Comparison of ENCODE assay signal across 8 cellular contexts in the genomic region with DNA sequence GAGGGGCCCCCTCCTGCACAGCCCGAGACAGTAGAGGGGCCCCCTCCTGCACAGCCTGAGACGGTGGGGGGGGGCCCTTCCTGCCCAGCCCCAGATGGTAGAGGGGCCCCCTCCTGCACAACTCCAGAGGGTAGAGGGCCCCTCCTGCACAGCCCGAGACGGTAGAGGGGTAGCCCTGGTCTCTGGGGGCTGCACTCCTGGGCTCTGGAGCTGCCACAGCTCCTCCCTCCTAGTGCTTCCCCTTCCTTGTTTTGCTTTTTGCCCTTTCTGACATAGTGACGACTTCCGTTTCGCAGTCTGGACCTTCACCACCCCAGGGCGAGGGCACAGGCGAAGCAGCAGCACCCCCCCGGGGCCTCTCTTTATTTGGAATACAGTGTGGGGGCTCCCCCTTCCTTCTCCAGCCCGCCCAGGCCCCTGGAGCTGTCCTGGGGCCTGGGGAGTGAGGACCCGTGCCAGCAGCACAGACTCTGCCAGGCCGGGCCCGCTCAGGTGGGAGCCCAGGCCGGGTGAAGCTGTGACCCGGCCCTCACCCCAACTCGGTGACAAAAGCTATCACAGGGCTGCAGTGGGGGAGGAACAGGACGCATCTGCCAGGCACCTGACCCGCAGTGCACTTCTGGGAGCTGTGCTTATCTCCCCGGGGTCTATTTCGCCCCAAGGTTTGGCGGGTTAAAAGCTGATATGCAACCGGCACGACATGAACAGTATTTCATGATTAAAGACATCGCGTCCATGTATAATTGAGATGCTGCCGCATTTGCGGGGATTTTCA. TPM values are rescaled to one million over a fixed set of nuclear protein-coding genes. Genes with fewer than 3 reads are reported as not detected.
DNase-seq lines count a peak whose midpoint lies in the region; ATAC-seq, FAIRE-seq and TF ChIP-seq lines count a peak whose summit lies in the region.

No MANE protein-coding gene starts in this region.

- no peak for TF ChIP-seq RAD21 in K562 (CRISPR knock-in tag; conservative IDR thresholded peaks at IDR 0.05 in 1 of 2, IDR thresholded peaks at IDR 0.05 in 1 of 2)

- H3K9me1 ChIP-seq in K562 (ENCODE audit: control insufficient read depth, insufficient read depth, low read length): no peaks in the 10 kb centered on the region

- H3K27me3 ChIP-seq in CD8-positive, alpha-beta T cell (ENCODE audit: insufficient read depth, low read length): no peaks in the 10 kb centered on the region
- peaks cover 9 to 14% of the 10 kb centered on the region in 2 experiments for H3K27me3 ChIP-seq in K562 (ENCODE audit: control insufficient read depth in 2 of 2, insufficient read depth in 2 of 2, low read length in 2 of 2)
- H3K27me3 ChIP-seq in iPS-15b (ENCODE audit: control insufficient read depth, insufficient read depth, low read length): no peaks in the 10 kb centered on the region
- peaks cover 10 to 14% (median 10%) of the 10 kb centered on the region in 3 donors for H3K27me3 ChIP-seq in skeletal muscle tissue (ENCODE audit: control insufficient read depth in 3 of 3, insufficient read depth in 3 of 3, low read length in 3 of 3)

- FAIRE-seq in K562 (lab: Jason Lieb, UNC): peak; percentile 96

- no peaks in the 10 kb centered on the region for H3K27me3 Mint-ChIP-seq in CD8-positive, alpha-beta T cell (ENCODE audit: low read depth)

- in situ Hi-C loops in K562 (cut with MboI): no loop called here

- H3K9me3 Mint-ChIP-seq in CD8-positive, alpha-beta T cell: no peaks in the 10 kb centered on the region

- no peaks in the 10 kb centered on the region for H4K20me1 ChIP-seq in K562 (replicated peaks; ENCODE audit: control insufficient read depth, insufficient read depth, low read length)

- ATAC-seq in CD8-positive, alpha-beta T cell: peak; percentile 49
- ATAC-seq in GM19455 (IDR thresholded peaks at IDR 0.05; ENCODE audit: unreplicated experiment) (peak; percentile 28), K562 (peak; percentile 61)

- TF ChIP-seq CTCF in CD8-positive, alpha-beta T cell (IDR thresholded peaks at IDR 0.05): no peak
- 0 out of 6 replicates have a peak, but pooled peaks of 1 of the 3 experiments have one; percentile 1 for TF ChIP-seq CTCF in K562 (IDR thresholded peaks at IDR 0.05 in 2 of 3, conservative IDR thresholded peaks at IDR 0.05 in 1 of 3; ENCODE audit: insufficient read depth in 2 of 3, low read depth in 1 of 3, low read length in 3 of 3)

- H3K9ac ChIP-seq in K562 (ENCODE audit: insufficient read depth in 1 of 2, low read depth in 2 of 2, low read length in 2 of 2): peak overlapping the region; percentile 79 to 95
- peak overlapping the region; percentile 85 for H3K9ac ChIP-seq in iPS-15b (ENCODE audit: low read depth, low read length)
- H3K9ac ChIP-seq in skeletal muscle tissue (ENCODE audit: low read depth in 1 of 3, low read length in 3 of 3): peak overlapping the region; percentile 61 to 89 (median 85)

- TF ChIP-seq EP300 in K562 (IDR thresholded peaks at IDR 0.05; ENCODE audit: low read length): peak; percentile 87

- H3K27ac Mint-ChIP-seq in CD8-positive, alpha-beta T cell: peak overlapping the region; percentile 99

- peak overlapping the region; percentile 95 for H3K4me3 ChIP-seq in CD8-positive, alpha-beta T cell (ENCODE audit: low read depth, low read length)
- H3K4me3 ChIP-seq in K562 (peak overlapping the region; percentile 71), iPS-15b (ENCODE audit: low read depth, low read length) (peak overlapping the region; percentile 85), skeletal muscle tissue (ENCODE audit: low read length in 3 of 3) (peak overlapping the region; percentile 63 to 93 (median 81))

- TSS peak; percentile 83 for BruUV-seq in K562 (replicated peaks; lab: Mats Ljungman, UMichigan)

- intact Hi-C loops in CD8-positive, alpha-beta T cell (cut with DNase I, micrococcal nuclease): loop anchor here (1.0 to 10.0 kb wide), 12 partner anchors 29 to 1319 kb away; a partner anchor contains a TSS
- intact Hi-C loops in K562 (cut with micrococcal nuclease): loop anchor here (2.0 to 5.0 kb wide), 2 partner anchors 38 to 57 kb away; no protein-coding TSS in a partner anchor

- H3K4me2 ChIP-seq in K562 (ENCODE audit: insufficient read depth, low read length): peak overlapping the region; percentile 90

- 4% methylated on average over 23 of the region's 28 CpGs for WGBS in K562 (ENCODE audit: insufficient coverage, low coverage, missing lambda C conversion rate)

- POLR2A ChIA-PET in CD8-positive, alpha-beta T cell (lab: Charles Lee): interaction anchor here (0.6 to 6.4 kb wide), 22 partner anchors 8 to 356 kb away, joined by 3 to 98 read pairs (median 4); a partner anchor contains a TSS
- POLR2A ChIA-PET in K562 (lab: Yijun Ruan, JAX): interaction anchor here (0.5 to 3.0 kb wide), 13 partner anchors 12 to 1063 kb away, joined by 3 to 13 read pairs (median 4); a partner anchor contains a TSS

- H2AFZ ChIP-seq in K562 (ENCODE audit: low read depth, low read length): peak overlapping the region; percentile 61

- H3K79me2 ChIP-seq in K562 (ENCODE audit: control insufficient read depth, insufficient read depth, low read length): peaks cover 8% of the 10 kb centered on the region; the same call in 1 of the 3 replicates

- H3K27ac ChIP-seq in CD8-positive, alpha-beta T cell (ENCODE audit: low read depth, low read length): peak overlapping the region; percentile 95
- H3K27ac ChIP-seq in K562 (ENCODE audit: extremely low read depth, low read depth, low read length) (peak overlapping the region; percentile 93), skeletal muscle tissue (ENCODE audit: low read depth, low read length) (peak overlapping the region; percentile 87)

- TF ChIP-seq POLR2A in K562 (conservative IDR thresholded peaks at IDR 0.05): peak; percentile 26; the same call in 1 of the 2 replicates

- peaks cover 45% of the 10 kb centered on the region for H3K4me1 Mint-ChIP-seq in CD8-positive, alpha-beta T cell (ENCODE audit: low read depth)

- no peaks in the 10 kb centered on the region for H3K9me3 ChIP-seq in CD8-positive, alpha-beta T cell (ENCODE audit: low read length)
- no peaks in the 10 kb centered on the region for H3K9me3 ChIP-seq in K562 (replicated peaks; ENCODE audit: control insufficient read depth, insufficient read depth, low read depth, low read length)
- H3K9me3 ChIP-seq in iPS-15b (ENCODE audit: control insufficient read depth, insufficient read depth, low read length): no peaks in the 10 kb centered on the region
- H3K9me3 ChIP-seq in skeletal muscle tissue (ENCODE audit: control insufficient read depth in 3 of 3, low read length in 3 of 3): no peaks in the 10 kb centered on the region

- peaks cover 4% of the 10 kb centered on the region for H3K36me3 Mint-ChIP-seq in CD8-positive, alpha-beta T cell

- DNase-seq in CD8-positive, alpha-beta T cell: peak; percentile 56 to 84 (median 79)
- DNase-seq in KG1 (lab: John Stamatoyannopoulos, UW): peak; percentile 73
- peak; percentile 73 for DNase-seq in UCSD-AML1 (lab: John Stamatoyannopoulos, UW; ENCODE audit: unreplicated experiment)
- DNase-seq in K562 (ENCODE audit: extremely low read depth in 1 of 4, low spot score in 3 of 4): peak; percentile 83 to 92 (median 87)
- no peak for DNase-seq in T1000 (lab: John Stamatoyannopoulos, UW)

- peak overlapping the region; percentile 93 for H3K4me3 Mint-ChIP-seq in CD8-positive, alpha-beta T cell

- no peaks in the 10 kb centered on the region for H3K36me3 ChIP-seq in CD8-positive, alpha-beta T cell (ENCODE audit: insufficient read depth, low read length)
- H3K36me3 ChIP-seq in K562 (ENCODE audit: control insufficient read depth, insufficient read depth, low read length) (0 out of 3 replicates have a peak, but pooled peaks cover 4% of the 10 kb centered on the region), iPS-15b (ENCODE audit: control insufficient read depth, insufficient read depth, low read length) (peaks cover 6% of the 10 kb centered on the region), skeletal muscle tissue (ENCODE audit: control insufficient read depth in 3 of 3, insufficient read depth in 3 of 3, low read length in 3 of 3) (no peaks in the 10 kb centered on the region)

- peaks cover 41% of the 10 kb centered on the region for H3K4me1 ChIP-seq in CD8-positive, alpha-beta T cell (ENCODE audit: insufficient read depth, low read length)
- H3K4me1 ChIP-seq in K562 (replicated peaks in 1 of 2; ENCODE audit: control insufficient read depth in 2 of 2, insufficient read depth in 2 of 2, low read length in 2 of 2): peaks cover 20 to 55% of the 10 kb centered on the region in 2 experiments
- H3K4me1 ChIP-seq in iPS-15b (ENCODE audit: control insufficient read depth, insufficient read depth, low read length): peaks cover 3% of the 10 kb centered on the region
- H3K4me1 ChIP-seq in skeletal muscle tissue (ENCODE audit: control insufficient read depth in 3 of 3, insufficient read depth in 3 of 3, low read length in 3 of 3): peaks cover 12 to 32% (median 16%) of the 10 kb centered on the region in 3 donors

- CTCF ChIA-PET in CD8-positive, alpha-beta T cell (lab: Charles Lee): interaction anchor here (0.7 to 3.0 kb wide), 13 partner anchors 9 to 390 kb away, joined by 3 to 28 read pairs (median 5); a partner anchor contains a TSS
- CTCF ChIA-PET in K562 (lab: Yijun Ruan, JAX; ENCODE audit: low intra/inter-chr PET ratio): interaction anchor here (0.6 kb wide), 1 partner anchor 23 kb away, joined by 3 read pairs; no protein-coding TSS in a partner anchor

RNA-seq across cellular contexts. Expression of a gene that starts 1.1 kb away (rescaled TPM):
- 10 to 100 TPM; 13.5 to 15.9 TPM for total RNA-seq in CD8-positive, alpha-beta T cell
- 4.0 and 14.5 TPM in 2 replicates for total RNA-seq in K562 (2011; cell fraction: chromatin; rRNA removed; ENCODE audit: low replicate concordance)
- 13.0 and 14.3 TPM in 2 replicates for total RNA-seq in K562 (2011; cell fraction: nucleolus; rRNA removed)
- 5.5 and 8.1 TPM in 2 replicates for total RNA-seq in K562 (2011; cell fraction: nucleoplasm; rRNA removed)
- total RNA-seq in K562 (2014; rRNA removed) (14.0 and 16.4 TPM in 2 replicates), K562 (2014; rRNA removed; fragmentation: Illumina TruSeq; extraction: Trizol) (3.3 and 4.1 TPM in 2 replicates), K562 (2015; rRNA removed; fragmentation: Illumina TruSeq; extraction: Trizol) (11.8 TPM in 2 replicates), K562 (2021) (25.3 and 28.1 TPM in 2 replicates), skeletal muscle tissue (5.7 TPM)
- polyA plus RNA-seq in K562 (2011; rRNA removed) (6.7 and 7.0 TPM in 2 replicates), K562 (2014; fragmentation: Illumina TruSeq; extraction: Trizol) (15.2 and 16.6 TPM in 2 replicates), K562 (2014; fragmentation: Nextera tagmentation; extraction: Ambion mirVana) (1 to 10 TPM in 1 of 2 experiments, under 1 TPM in 1; 0.99 to 1.7 TPM), K562 (2014; rRNA removed) (17.6 and 20.7 TPM in 2 replicates)
- polyA plus RNA-seq in K562 (2011; cell fraction: cytosol; rRNA removed): 9.9 and 25.7 TPM in 2 replicates
- 20.2 and 28.6 TPM in 2 replicates for polyA plus RNA-seq in K562 (2011; cell fraction: nucleus; rRNA removed)
- polyA plus RNA-seq in K562 (2012): 11.9 and 22.1 TPM in 2 replicates
- 1.8 and 4.0 TPM in 2 replicates for polyA minus RNA-seq in K562 (2011; rRNA and poly(A)+ RNA removed)
- 3.9 and 7.0 TPM in 2 replicates for polyA minus RNA-seq in K562 (2011; cell fraction: cytosol; rRNA and poly(A)+ RNA removed)
- 5.4 and 6.8 TPM in 2 replicates for polyA minus RNA-seq in K562 (2011; cell fraction: nucleus; rRNA and poly(A)+ RNA removed)

RNA-seq across cellular contexts. Expression of a gene that starts 29.3 kb away (rescaled TPM):
- total RNA-seq in CD8-positive, alpha-beta T cell: 100 to 1,000 TPM; 158 to 160 TPM
- 2.5 and 7.5 TPM in 2 replicates for total RNA-seq in K562 (2011; cell fraction: chromatin; rRNA removed; ENCODE audit: low replicate concordance)
- total RNA-seq in K562 (2011; cell fraction: nucleolus; rRNA removed): 4.8 and 5.5 TPM in 2 replicates
- total RNA-seq in K562 (2011; cell fraction: nucleoplasm; rRNA removed): 3.3 and 3.4 TPM in 2 replicates
- total RNA-seq in K562 (2014; rRNA removed) (0.68 and 0.73 TPM in 2 replicates), K562 (2014; rRNA removed; fragmentation: Illumina TruSeq; extraction: Trizol) (0.11 and 0.16 TPM in 2 replicates), K562 (2015; rRNA removed; fragmentation: Illumina TruSeq; extraction: Trizol) (1.1 and 1.3 TPM in 2 replicates), K562 (2021) (1.8 and 2.1 TPM in 2 replicates), skeletal muscle tissue (11.5 TPM)
- polyA plus RNA-seq in K562 (2011; rRNA removed) (0.68 and 1.3 TPM in 2 replicates), K562 (2014; fragmentation: Illumina TruSeq; extraction: Trizol) (0.58 and 0.89 TPM in 2 replicates), K562 (2014; fragmentation: Nextera tagmentation; extraction: Ambion mirVana) (not detected), K562 (2014; rRNA removed) (1.6 and 2.3 TPM in 2 replicates)
- polyA plus RNA-seq in K562 (2011; cell fraction: cytosol; rRNA removed): 0.97 and 1.0 TPM in 2 replicates
- polyA plus RNA-seq in K562 (2011; cell fraction: nucleus; rRNA removed): 11.2 and 14.0 TPM in 2 replicates
- polyA plus RNA-seq in K562 (2012): 3.3 and 11.5 TPM in 2 replicates
- polyA minus RNA-seq in K562 (2011; rRNA and poly(A)+ RNA removed): 0.15 and 0.18 TPM in 2 replicates
- polyA minus RNA-seq in K562 (2011; cell fraction: cytosol; rRNA and poly(A)+ RNA removed): not detected in 2 replicates
- polyA minus RNA-seq in K562 (2011; cell fraction: nucleus; rRNA and poly(A)+ RNA removed): 1.6 and 2.0 TPM in 2 replicates

RNA-seq across cellular contexts. Expression of a gene that starts 47.3 kb away (rescaled TPM):
- total RNA-seq in CD8-positive, alpha-beta T cell: 1 to 10 TPM; 1.4 TPM
- not detected in 2 replicates for total RNA-seq in K562 (2011; cell fraction: chromatin; rRNA removed; ENCODE audit: low replicate concordance)
- total RNA-seq in K562 (2011; cell fraction: nucleolus; rRNA removed): not detected in 2 replicates
- not detected in 2 replicates for total RNA-seq in K562 (2011; cell fraction: nucleoplasm; rRNA removed)
- total RNA-seq in K562 (2014; rRNA removed) (not detected in 2 replicates), K562 (2014; rRNA removed; fragmentation: Illumina TruSeq; extraction: Trizol) (not detected in 2 replicates), K562 (2015; rRNA removed; fragmentation: Illumina TruSeq; extraction: Trizol) (not detected in 2 replicates), K562 (2021) (not detected in 2 replicates), skeletal muscle tissue (1.0 TPM)
- polyA plus RNA-seq in K562 (2011; rRNA removed) (not detected in 2 replicates), K562 (2014; fragmentation: Illumina TruSeq; extraction: Trizol) (not detected in 2 replicates), K562 (2014; fragmentation: Nextera tagmentation; extraction: Ambion mirVana) (not detected), K562 (2014; rRNA removed) (not detected in 2 replicates)
- polyA plus RNA-seq in K562 (2011; cell fraction: cytosol; rRNA removed): not detected in 2 replicates
- 0.11 and 0.18 TPM in 2 replicates for polyA plus RNA-seq in K562 (2011; cell fraction: nucleus; rRNA removed)
- 0.11 TPM in 1 of 2 replicates, not detected in the other for polyA plus RNA-seq in K562 (2012)
- not detected in 2 replicates for polyA minus RNA-seq in K562 (2011; rRNA and poly(A)+ RNA removed)
- not detected in 2 replicates for polyA minus RNA-seq in K562 (2011; cell fraction: cytosol; rRNA and poly(A)+ RNA removed)
- not detected in 2 replicates for polyA minus RNA-seq in K562 (2011; cell fraction: nucleus; rRNA and poly(A)+ RNA removed)

RNA-seq across cellular contexts. Expression of a gene that starts 55.4 kb away (rescaled TPM):
- total RNA-seq in CD8-positive, alpha-beta T cell: not detected
- not detected in 2 replicates for total RNA-seq in K562 (2011; cell fraction: chromatin; rRNA removed; ENCODE audit: low replicate concordance)
- total RNA-seq in K562 (2011; cell fraction: nucleolus; rRNA removed): not detected in 2 replicates
- not detected in 2 replicates for total RNA-seq in K562 (2011; cell fraction: nucleoplasm; rRNA removed)
- total RNA-seq in K562 (2014; rRNA removed): not detected in 2 replicates
- total RNA-seq in K562 (2014; rRNA removed; fragmentation: Illumina TruSeq; extraction: Trizol): not detected in 2 replicates
- total RNA-seq in K562 (2015; rRNA removed; fragmentation: Illumina TruSeq; extraction: Trizol): not detected in 2 replicates
- total RNA-seq in K562 (2021): not detected in 2 replicates
- polyA plus RNA-seq in K562 (2011; rRNA removed): not detected in 2 replicates
- 0.04 TPM in 1 of 2 replicates, not detected in the other for polyA plus RNA-seq in K562 (2011; cell fraction: cytosol; rRNA removed)
- polyA plus RNA-seq in K562 (2011; cell fraction: nucleus; rRNA removed): not detected in 2 replicates
- polyA plus RNA-seq in K562 (2012): not detected in 2 replicates
- polyA plus RNA-seq in K562 (2014; fragmentation: Illumina TruSeq; extraction: Trizol): not detected in 2 replicates
- polyA plus RNA-seq in K562 (2014; fragmentation: Nextera tagmentation; extraction: Ambion mirVana): not detected
- not detected in 2 replicates for polyA plus RNA-seq in K562 (2014; rRNA removed)
- not detected in 2 replicates for polyA minus RNA-seq in K562 (2011; rRNA and poly(A)+ RNA removed)
- not detected in 2 replicates for polyA minus RNA-seq in K562 (2011; cell fraction: cytosol; rRNA and poly(A)+ RNA removed)
- polyA minus RNA-seq in K562 (2011; cell fraction: nucleus; rRNA and poly(A)+ RNA removed): not detected in 2 replicates
- 1.6 TPM for total RNA-seq in skeletal muscle tissue

RNA-seq across cellular contexts. Expression of a gene that starts 59.1 kb away (rescaled TPM):
- total RNA-seq in CD8-positive, alpha-beta T cell: 10 to 100 TPM; 44.1 to 44.8 TPM
- total RNA-seq in K562 (2011; cell fraction: chromatin; rRNA removed; ENCODE audit: low replicate concordance): 114 and 307 TPM in 2 replicates
- 194 and 202 TPM in 2 replicates for total RNA-seq in K562 (2011; cell fraction: nucleolus; rRNA removed)
- total RNA-seq in K562 (2011; cell fraction: nucleoplasm; rRNA removed): 119 and 146 TPM in 2 replicates
- 39.6 and 50.7 TPM in 2 replicates for total RNA-seq in K562 (2014; rRNA removed)
- 15.3 and 19.2 TPM in 2 replicates for total RNA-seq in K562 (2014; rRNA removed; fragmentation: Illumina TruSeq; extraction: Trizol)
- total RNA-seq in K562 (2015; rRNA removed; fragmentation: Illumina TruSeq; extraction: Trizol): 29.7 and 32.0 TPM in 2 replicates
- 55.6 and 61.3 TPM in 2 replicates for total RNA-seq in K562 (2021)
- 23.3 and 39.3 TPM in 2 replicates for polyA plus RNA-seq in K562 (2011; rRNA removed)
- polyA plus RNA-seq in K562 (2011; cell fraction: cytosol; rRNA removed): 21.3 and 25.3 TPM in 2 replicates
- 181 and 249 TPM in 2 replicates for polyA plus RNA-seq in K562 (2011; cell fraction: nucleus; rRNA removed)
- 28.4 and 32.3 TPM in 2 replicates for polyA plus RNA-seq in K562 (2012)
- 31.5 and 31.8 TPM in 2 replicates for polyA plus RNA-seq in K562 (2014; fragmentation: Illumina TruSeq; extraction: Trizol)
- 1 to 10 TPM in 1 of 2 experiments, under 1 TPM in 1; 0.93 to 1.4 TPM for polyA plus RNA-seq in K562 (2014; fragmentation: Nextera tagmentation; extraction: Ambion mirVana)
- polyA plus RNA-seq in K562 (2014; rRNA removed): 41.3 and 42.3 TPM in 2 replicates
- polyA minus RNA-seq in K562 (2011; rRNA and poly(A)+ RNA removed): 22.3 and 22.4 TPM in 2 replicates
- 35.2 and 42.6 TPM in 2 replicates for polyA minus RNA-seq in K562 (2011; cell fraction: cytosol; rRNA and poly(A)+ RNA removed)
- 116 and 142 TPM in 2 replicates for polyA minus RNA-seq in K562 (2011; cell fraction: nucleus; rRNA and poly(A)+ RNA removed)
- total RNA-seq in skeletal muscle tissue: 26.1 TPM

Comparison
In these comparisons a context has a peak if more than half of its experiments do, and no peak if none do; other contexts are left out.
1. RNA of a gene that starts 29.3 kb away (total RNA-seq): 158 to 160 TPM in CD8-positive, alpha-beta T cell; 11.5 TPM in skeletal muscle tissue (single experiment) and 0.11 to 7.5 TPM in K562; every median in the first group is over 10 times any median in the second.
2. Peak in every context shown above with its lines, with median percentiles within 50 percentile points of each other: ATAC-seq, H3K27ac ChIP-seq, H3K4me3 ChIP-seq and H3K9ac ChIP-seq.